Comparison of ENCODE assay signal across 8 cellular contexts in the genomic region with DNA sequence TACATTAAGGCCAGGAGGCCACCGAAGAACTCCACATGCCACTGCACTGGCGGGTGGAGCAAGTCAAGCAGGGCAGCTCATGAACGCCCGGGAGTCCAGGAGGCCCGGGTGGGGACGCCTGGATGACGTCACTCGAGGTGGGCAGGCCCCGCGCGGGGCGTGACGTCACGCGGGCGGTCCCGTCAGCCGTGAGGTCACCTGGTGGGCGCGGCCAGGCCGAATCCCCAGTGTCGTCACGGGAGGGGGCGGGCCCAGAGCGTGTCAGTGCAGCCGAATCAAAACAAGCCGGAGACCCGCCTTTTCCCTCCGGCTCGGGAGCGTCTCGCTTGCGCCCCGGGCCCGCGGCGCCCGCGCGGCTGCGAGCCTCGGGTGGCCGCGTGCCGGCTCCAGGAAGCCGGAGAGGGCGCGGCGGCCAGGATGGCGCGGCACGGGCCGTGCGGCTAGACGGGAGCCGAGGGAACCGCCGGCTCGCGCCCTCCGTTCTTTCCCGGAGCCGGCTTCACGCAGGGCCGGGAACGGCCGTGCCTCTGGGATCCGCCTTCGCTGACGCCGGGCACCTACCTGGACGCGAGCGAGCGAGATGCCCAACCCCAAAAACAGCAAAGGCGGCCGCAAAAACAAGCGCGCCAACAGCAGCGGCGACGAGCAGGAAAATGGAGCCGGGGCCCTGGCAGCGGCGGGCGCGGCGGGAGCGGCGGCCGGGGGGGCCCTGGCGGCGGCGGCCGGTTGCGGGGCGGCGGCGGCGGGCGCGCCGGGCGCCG. TPM values are rescaled to one million over a fixed set of nuclear protein-coding genes. Genes with fewer than 3 reads are reported as not detected.
DNase-seq lines count a peak whose midpoint lies in the region; ATAC-seq and TF ChIP-seq lines count a peak whose summit lies in the region.

A gene with protein sequence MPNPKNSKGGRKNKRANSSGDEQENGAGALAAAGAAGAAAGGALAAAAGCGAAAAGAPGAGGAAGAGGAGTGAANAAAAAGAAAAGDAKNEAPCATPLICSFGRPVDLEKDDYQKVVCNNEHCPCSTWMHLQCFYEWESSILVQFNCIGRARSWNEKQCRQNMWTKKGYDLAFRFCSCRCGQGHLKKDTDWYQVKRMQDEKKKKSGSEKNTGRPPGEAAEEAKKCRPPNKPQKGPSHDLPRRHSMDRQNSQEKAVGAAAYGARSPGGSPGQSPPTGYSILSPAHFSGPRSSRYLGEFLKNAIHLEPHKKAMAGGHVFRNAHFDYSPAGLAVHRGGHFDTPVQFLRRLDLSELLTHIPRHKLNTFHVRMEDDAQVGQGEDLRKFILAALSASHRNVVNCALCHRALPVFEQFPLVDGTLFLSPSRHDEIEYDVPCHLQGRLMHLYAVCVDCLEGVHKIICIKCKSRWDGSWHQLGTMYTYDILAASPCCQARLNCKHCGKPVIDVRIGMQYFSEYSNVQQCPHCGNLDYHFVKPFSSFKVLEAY (plus strand): TSS at position 264 of the 761 bp plus-strand sequence. CDS start 317 bp downstream, at position 581.

- H3K4me1 Mint-ChIP-seq in CD4-positive, alpha-beta memory T cell = peaks cover 48 to 84% (median 57%) of the 10 kb centered on the region in 4 donors

- peak within 1 kb of the TSS; percentile 97 for H3K27ac ChIP-seq in CD4-positive, alpha-beta memory T cell (ENCODE audit: low read depth, low read length)
- peak within 1 kb of the TSS; percentile 99 for H3K27ac ChIP-seq in lung (ENCODE audit: low read depth in 1 of 2, low read length in 1 of 2)

- H3K4me1 ChIP-seq in CD4-positive, alpha-beta memory T cell (ENCODE audit: insufficient read depth, low read length) = peaks cover 60% of the 10 kb centered on the region
- H3K4me1 ChIP-seq in lung (ENCODE audit: control insufficient read depth in 2 of 2, insufficient read depth in 2 of 2, low read length in 2 of 2) = peaks cover 6 to 17% of the 10 kb centered on the region in 2 donors

- TF ChIP-seq CTCF in lung (IDR thresholded peaks at IDR 0.05; ENCODE audit: control extremely low read depth, extremely low read depth) = no peak

- no peaks in the 10 kb centered on the region for H3K27me3 Mint-ChIP-seq in CD4-positive, alpha-beta memory T cell

- H3K27me3 ChIP-seq in CD4-positive, alpha-beta memory T cell (ENCODE audit: insufficient read depth, low read length) = no peaks in the 10 kb centered on the region
- H3K27me3 ChIP-seq in lung (ENCODE audit: control insufficient read depth, insufficient read depth) = no peaks in the 10 kb centered on the region

- POLR2A ChIA-PET in CD4-positive, alpha-beta memory T cell (lab: Charles Lee; ENCODE audit: partially characterized antibody) = interaction anchor here (0.6 to 6.8 kb wide), 27 partner anchors 9 to 396 kb away, joined by 3 to 83 read pairs (median 5); a partner anchor contains a TSS

- H3K27ac Mint-ChIP-seq in CD4-positive, alpha-beta memory T cell = peak within 1 kb of the TSS; percentile 98 to 100 (median 99)

- peak; percentile 98 to 100 (median 99) for DNase-seq in CD4-positive, alpha-beta memory T cell
- DNase-seq in HS-27A (ENCODE audit: low read depth) = peak; percentile 76
- peak; percentile 95 for DNase-seq in NK-92 treated with Interleukin-12 subunit alpha and Interleukin-12 subunit beta, amount 100 ng/mL, for 24 hours (lab: John Stamatoyannopoulos, UW)
- peak; percentile 100 for DNase-seq in activated CD8-positive, alpha-beta memory T cell treated with anti-CD3 and anti-CD28 coated beads for 24 hours
- DNase-seq in effector CD4-positive, alpha-beta T cell = peak; percentile 100
- peak; percentile 97 for DNase-seq in lung (ENCODE audit: low spot score)
- peak; percentile 99 for DNase-seq in stimulated activated CD4-positive, alpha-beta T cell treated with anti-CD3 and anti-CD28 coated beads, TNF-alpha, amount 100 ng/mL, for 24 hours (ENCODE audit: low read depth in 3 of 3)

- no peaks in the 10 kb centered on the region for H3K9me3 ChIP-seq in CD4-positive, alpha-beta memory T cell (ENCODE audit: control insufficient read depth in 1 of 2, low read length in 2 of 2)
- no peaks in the 10 kb centered on the region for H3K9me3 ChIP-seq in lung (ENCODE audit: control insufficient read depth in 2 of 2, insufficient read depth in 1 of 2, low read length in 1 of 2)

- CTCF ChIA-PET in CD4-positive, alpha-beta memory T cell (lab: Charles Lee; ENCODE audit: partially characterized antibody) = interaction anchor here (0.6 to 2.1 kb wide), 8 partner anchors 9 to 240 kb away, joined by 3 to 15 read pairs (median 4); a partner anchor contains a TSS

- intact Hi-C loops in CD4-positive, alpha-beta memory T cell (cut with micrococcal nuclease) = loop anchor here (1.0 to 5.0 kb wide), 4 partner anchors 10 to 363 kb away; a partner anchor contains a TSS

- peak within 1 kb of the TSS; percentile 75 to 95 for H3K4me3 ChIP-seq in CD4-positive, alpha-beta memory T cell (ENCODE audit: low read length in 2 of 2)
- H3K4me3 ChIP-seq in lung = peak within 1 kb of the TSS; percentile 96

- peaks cover 26 to 38% of the 10 kb centered on the region in 2 donors for H3K36me3 Mint-ChIP-seq in CD4-positive, alpha-beta memory T cell

- ATAC-seq in GM19468 (IDR thresholded peaks at IDR 0.05; ENCODE audit: extremely low read depth, unreplicated experiment) = peak; percentile 64
- ATAC-seq in lung (ENCODE audit: insufficient read depth, low FRiP score) = peak; percentile 92

- H3K9me3 Mint-ChIP-seq in CD4-positive, alpha-beta memory T cell = peaks cover 0 to 7% (median 3%) of the 10 kb centered on the region in 8 donors

- peaks cover 4% of the 10 kb centered on the region for H3K36me3 ChIP-seq in CD4-positive, alpha-beta memory T cell (ENCODE audit: insufficient read depth, low read length)
- no peaks in the 10 kb centered on the region for H3K36me3 ChIP-seq in lung (ENCODE audit: control insufficient read depth in 2 of 2, insufficient read depth in 2 of 2, low read length in 2 of 2)

- 1 to 2% methylated on average over 73 to 105 of the region's 105 CpGs for WGBS in lung, 2 donors

- H3K4me3 Mint-ChIP-seq in CD4-positive, alpha-beta memory T cell = peak within 1 kb of the TSS; percentile 90 to 98 (median 95)

RNA-seq across cellular contexts. Expression of the gene that starts here (rescaled TPM):
- total RNA-seq in CD4-positive, alpha-beta memory T cell = 100 to 1,000 TPM; 154 to 161 TPM
- 10 to 100 TPM in 1 of 2 donors, 1 to 10 TPM in 1; 5.4 to 12.1 TPM for polyA plus RNA-seq in CD4-positive, alpha-beta memory T cell
- total RNA-seq in lung = 10 to 100 TPM; 27.7 to 37.6 TPM
- 10 to 100 TPM; 12.1 to 16.0 TPM for polyA plus RNA-seq in lung

Comparison
In these comparisons a context has a peak if more than half of its experiments do, and no peak if none do; other contexts are left out.
1. Peak in every context shown above with its lines: DNase-seq, ATAC-seq, H3K4me3 ChIP-seq and H3K27ac ChIP-seq.
2. RNA of the gene that starts here (total RNA-seq): 154 to 161 TPM in CD4-positive, alpha-beta memory T cell; 27.7 to 37.6 TPM in lung; every median in the first group is over 4 times any median in the second.